1 cellular context compared by ENCODE assay signal in genomic region chrX:54555006-54555405, GRCh38. TPM values are rescaled to one million over a fixed set of nuclear protein-coding genes. Genes with fewer than 3 reads are reported as not detected.
"Had no signal": no experiment of that assay in that cellular context is flagged by ENCODE, and none has a peak within 500 bp of the region (broad histone marks: within the 10 kb centered on the region; RNA-seq: fewer than 3 reads in every experiment).

No MANE protein-coding gene starts in this region.

RNA-seq across cellular contexts. Expression of gene FGD1, which starts 59.0 kb away (rescaled TPM):
- total RNA-seq: activated B cell treated with CpG ODN at 0.5 μM for 24 hours had no signal
